Comparison of ENCODE assay signal across 8 cellular contexts in the genomic region with DNA sequence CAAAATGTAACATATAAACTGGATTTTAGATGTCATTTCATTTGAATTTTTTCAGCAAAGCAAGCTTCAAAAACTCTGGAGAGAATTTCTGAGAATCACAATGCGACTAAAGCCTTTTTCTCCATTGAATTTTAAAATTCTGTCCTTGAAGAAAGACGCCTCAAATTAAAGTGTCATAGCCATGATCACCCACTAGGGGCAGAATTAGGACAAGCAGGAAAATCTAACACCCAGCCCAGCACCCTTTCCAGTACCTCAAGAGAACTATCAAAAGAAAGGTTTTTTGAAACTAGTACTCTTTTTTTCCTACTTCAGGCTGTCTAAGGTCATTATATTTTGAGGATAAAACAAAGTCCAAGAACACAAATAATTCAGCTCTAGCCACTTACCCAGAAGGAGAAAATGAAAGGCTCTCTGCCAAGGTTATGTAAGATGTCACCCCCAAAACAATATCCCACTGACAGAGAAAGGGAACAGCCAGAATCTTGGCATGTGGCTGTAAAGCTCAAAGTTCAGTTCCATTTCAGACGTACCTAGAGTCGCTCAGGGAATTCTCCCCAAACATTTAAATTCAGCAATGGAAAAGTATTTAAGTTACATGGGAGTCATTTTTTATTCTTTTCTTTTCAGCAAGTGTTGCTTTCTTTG.
DNase-seq lines count a peak whose midpoint lies in the region; ATAC-seq and TF ChIP-seq lines count a peak whose summit lies in the region.

No MANE protein-coding gene starts in this region.

- H3K4me1 Mint-ChIP-seq in Calu3 (ENCODE audit: low read depth, unreplicated experiment): peaks cover 21% of the 10 kb centered on the region
- H3K4me1 Mint-ChIP-seq in activated CD4-positive, alpha-beta T cell treated with anti-CD3 and anti-CD28 coated beads, Interleukin-2, amount 10 ng/mL, durations not matched to agents 24 days and 14 days: no peaks in the 10 kb centered on the region

- peak; percentile 56 for ATAC-seq in GM18861 (IDR thresholded peaks at IDR 0.05; ENCODE audit: unreplicated experiment)
- no peak for ATAC-seq in GM18519 (IDR thresholded peaks at IDR 0.05; ENCODE audit: low FRiP score, unreplicated experiment)

- H3K36me3 Mint-ChIP-seq in Calu3 (ENCODE audit: insufficient read depth, unreplicated experiment): no peaks in the 10 kb centered on the region
- H3K36me3 Mint-ChIP-seq in activated CD4-positive, alpha-beta T cell treated with anti-CD3 and anti-CD28 coated beads, Interleukin-2, amount 10 ng/mL, durations not matched to agents 24 days and 14 days (ENCODE audit: low read depth): no peaks in the 10 kb centered on the region

- H3K36me3 ChIP-seq in Karpas-422 (ENCODE audit: insufficient read depth, low read length) (no peaks in the 10 kb centered on the region), iPS DF 6.9 (ENCODE audit: control insufficient read depth, insufficient read depth, low read length) (no peaks in the 10 kb centered on the region), tibial artery (no peaks in the 10 kb centered on the region)

- no peak overlapping the region for H3K4me2 ChIP-seq in Karpas-422 (ENCODE audit: low read depth, low read length, poor library complexity, severe bottlenecking)

- intact Hi-C loops in Calu3 (cut with micrococcal nuclease; ENCODE audit: unreplicated experiment) (no loop called here), tibial artery (cut with DNase I; ENCODE audit: low total_unique reads) (no loop called here)
- intact Hi-C loops in activated CD4-positive, alpha-beta T cell treated with anti-CD3 and anti-CD28 coated beads, Interleukin-2, amount 10 ng/mL, durations not matched to agents 24 days and 14 days (cut with micrococcal nuclease): no loop called here

- no CpG with 5 or more reads among the region's 4 CpGs for WGBS in iPS DF 6.9 (ENCODE audit: insufficient coverage, insufficient read length)

- no peaks in the 10 kb centered on the region for H4K20me1 ChIP-seq in Karpas-422 (ENCODE audit: insufficient read depth, low read depth, low read length)

- peaks cover 9% of the 10 kb centered on the region for H3K9me3 Mint-ChIP-seq in Calu3 (ENCODE audit: low read depth, unreplicated experiment)
- H3K9me3 Mint-ChIP-seq in activated CD4-positive, alpha-beta T cell treated with anti-CD3 and anti-CD28 coated beads, Interleukin-2, amount 10 ng/mL, durations not matched to agents 24 days and 14 days: peaks cover 12% of the 10 kb centered on the region

- H3K79me2 ChIP-seq in Karpas-422 (ENCODE audit: low read length): no peaks in the 10 kb centered on the region

- no peaks in the 10 kb centered on the region for H3K9me3 ChIP-seq in Karpas-422 (ENCODE audit: low read length)
- no peaks in the 10 kb centered on the region for H3K9me3 ChIP-seq in iPS DF 6.9 (ENCODE audit: control insufficient read depth, insufficient read depth, low read length)
- no peaks in the 10 kb centered on the region for H3K9me3 ChIP-seq in tibial artery

- H3K27ac ChIP-seq in Karpas-422 (ENCODE audit: low read length): no peak overlapping the region
- H3K27ac ChIP-seq in iPS DF 6.9 (ENCODE audit: low read length): no peak overlapping the region
- no peak overlapping the region for H3K27ac ChIP-seq in tibial artery

- H3K27me3 ChIP-seq in Karpas-422 (ENCODE audit: low read length): no peaks in the 10 kb centered on the region
- H3K27me3 ChIP-seq in iPS DF 6.9 (ENCODE audit: control insufficient read depth, insufficient read depth, low read length): no peaks in the 10 kb centered on the region
- no peaks in the 10 kb centered on the region for H3K27me3 ChIP-seq in tibial artery

- no peak overlapping the region for H3K9ac ChIP-seq in Karpas-422 (ENCODE audit: low read length)

- TF ChIP-seq CTCF in Calu3 (IDR thresholded peaks at IDR 0.05; ENCODE audit: unreplicated experiment) (peak; percentile 80), tibial artery (IDR thresholded peaks at IDR 0.05) (peak; percentile 23 to 55)

- no peak overlapping the region for H2AFZ ChIP-seq in Karpas-422 (ENCODE audit: low read length)

- H3K4me3 Mint-ChIP-seq in Calu3 (ENCODE audit: low read depth, unreplicated experiment): no peak overlapping the region
- no peak overlapping the region for H3K4me3 Mint-ChIP-seq in activated CD4-positive, alpha-beta T cell treated with anti-CD3 and anti-CD28 coated beads, Interleukin-2, amount 10 ng/mL, durations not matched to agents 24 days and 14 days

- BruUV-seq in Calu3 (replicated peaks; lab: Mats Ljungman, UMichigan): no TSS peak

- H3K27me3 Mint-ChIP-seq in Calu3 (ENCODE audit: unreplicated experiment): no peaks in the 10 kb centered on the region
- peaks cover 7% of the 10 kb centered on the region for H3K27me3 Mint-ChIP-seq in activated CD4-positive, alpha-beta T cell treated with anti-CD3 and anti-CD28 coated beads, Interleukin-2, amount 10 ng/mL, durations not matched to agents 24 days and 14 days

- H3K4me3 ChIP-seq in Karpas-422 (ENCODE audit: low read length): no peak overlapping the region
- no peak overlapping the region for H3K4me3 ChIP-seq in iPS DF 6.9 (ENCODE audit: low read length)
- H3K4me3 ChIP-seq in tibial artery: no peak overlapping the region

- DNase-seq in Calu3: peak; percentile 71
- DNase-seq in Karpas-422: peak; percentile 67
- peak; percentile 68 for DNase-seq in activated CD4-positive, alpha-beta T cell treated with anti-CD3 and anti-CD28 coated beads, Interleukin-2, amount 10 ng/mL, durations not matched to agents 24 days and 14 days
- DNase-seq in iPS DF 6.9 (ENCODE audit: low read depth, low spot score): peak; percentile 33
- no peak for DNase-seq in tibial artery
- no peak for DNase-seq in NCI-H128 (lab: John Stamatoyannopoulos, UW; ENCODE audit: unreplicated experiment)

- CTCF ChIA-PET in Calu3 (lab: Charles Lee): no interaction called here

- H3K4me1 ChIP-seq in Karpas-422 (ENCODE audit: low read length) (no peaks in the 10 kb centered on the region), iPS DF 6.9 (ENCODE audit: control insufficient read depth, insufficient read depth, low read length) (no peaks in the 10 kb centered on the region), tibial artery (no peaks in the 10 kb centered on the region)

- no peak overlapping the region for H3K27ac Mint-ChIP-seq in Calu3 (ENCODE audit: unreplicated experiment)
- H3K27ac Mint-ChIP-seq in activated CD4-positive, alpha-beta T cell treated with anti-CD3 and anti-CD28 coated beads, Interleukin-2, amount 10 ng/mL, durations not matched to agents 24 days and 14 days: no peak overlapping the region

- H3K9me2 ChIP-seq in Karpas-422 (replicated peaks; ENCODE audit: insufficient read depth, low read length): no peaks in the 10 kb centered on the region

Comparison
In these comparisons a context has a peak if more than half of its experiments do, and no peak if none do; other contexts are left out.
1. DNase-seq: peak in Calu3 (single experiment), Karpas-422 (single experiment), activated CD4-positive, alpha-beta T cell treated with anti-CD3 and anti-CD28 coated beads, Interleukin-2, amount 10 ng/mL, durations not matched to agents 24 days and 14 days (single experiment) and iPS DF 6.9 (single experiment); none in tibial artery (0 of 2) and NCI-H128 (single experiment).